Comparison of ENCODE assay signal across 8 cellular contexts in the genomic region with DNA sequence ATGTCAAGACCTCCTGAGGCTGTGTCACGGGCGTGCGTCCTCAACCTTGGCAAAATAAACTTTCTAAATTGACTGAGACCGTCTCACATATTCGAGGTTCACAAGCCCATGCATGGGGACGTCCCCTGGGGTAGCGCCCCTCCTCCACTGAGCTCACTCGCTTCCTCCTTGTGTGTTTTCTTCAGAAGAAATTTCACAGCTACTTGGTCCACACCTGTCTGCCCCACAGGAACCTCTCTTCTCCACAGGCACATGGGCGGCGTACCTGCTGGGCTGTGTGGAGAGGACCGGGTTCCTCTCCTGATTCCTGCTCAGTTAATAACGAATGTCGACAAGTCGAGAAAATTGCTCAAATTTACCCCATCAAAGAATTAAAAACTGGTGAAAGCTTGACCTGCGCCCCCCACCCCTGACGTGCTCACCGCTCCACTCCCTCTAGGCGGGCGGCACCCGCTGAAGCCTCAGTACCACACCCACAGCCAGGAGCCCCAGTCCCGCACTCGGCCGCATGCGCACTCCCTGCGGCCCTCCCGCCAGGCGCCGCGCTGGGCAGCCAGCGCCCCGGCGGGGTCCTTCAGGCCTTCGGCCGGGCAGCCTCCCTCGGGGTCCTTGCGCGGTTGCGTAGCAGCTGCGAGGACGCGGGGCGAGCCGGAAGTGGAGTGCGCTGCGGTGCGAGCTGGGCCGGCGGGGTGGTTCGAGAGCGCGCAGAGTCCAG. TPM values are rescaled to one million over a fixed set of nuclear protein-coding genes. Genes with fewer than 3 reads are reported as not detected.
DNase-seq lines count a peak whose midpoint lies in the region; ATAC-seq and TF ChIP-seq lines count a peak whose summit lies in the region.
"Not testable (repeated sequence)": the region's sequence is repeated elsewhere in the genome, so short reads cannot be mapped to it uniquely, and the experiment has no call there.

Gene RABL2A, plus strand, starts transcription at position 651 of the 715 bp plus-strand sequence. CDS start 1,341 bp downstream, outside the sequence.

- TF ChIP-seq RAD21 in HCT116 (IDR thresholded peaks at IDR 0.05; ENCODE audit: low read depth) = not testable (repeated sequence)

- H3K4me2 ChIP-seq in HCT116 (ENCODE audit: low read length) = peak within 1 kb of the TSS; percentile 66

- not testable (repeated sequence) for H2AFZ ChIP-seq in HCT116 (ENCODE audit: low read depth, low read length, poor library complexity, severe bottlenecking)

- H3K9me3 Mint-ChIP-seq in IgD-negative memory B cell = not testable (repeated sequence)

- not testable (repeated sequence) for TF ChIP-seq POLR2A in HCT116 (IDR thresholded peaks at IDR 0.05; ENCODE audit: borderline replicate concordance, extremely low read depth, insufficient read depth, insufficient read length)

- H3K9ac ChIP-seq in HCT116 (ENCODE audit: low read length) = peak within 1 kb of the TSS; percentile 49
- not testable (repeated sequence) for H3K9ac ChIP-seq in rectal smooth muscle tissue (ENCODE audit: low read length)

- not testable (repeated sequence) for H3K27me3 ChIP-seq in HCT116 (ENCODE audit: insufficient read depth, low read length); rectal smooth muscle tissue (ENCODE audit: control insufficient read depth, insufficient read depth, low read length); thymus (ENCODE audit: control insufficient read depth, insufficient read depth)

- H3K27ac ChIP-seq in HCT116 (ENCODE audit: low read depth, low read length); rectal smooth muscle tissue (ENCODE audit: low read depth, low read length): not testable (repeated sequence)
- peak within 1 kb of the TSS; percentile 31 for H3K27ac ChIP-seq in thymus (ENCODE audit: low read depth)

- not testable (repeated sequence) for H3K9me3 ChIP-seq in HCT116 (ENCODE audit: control insufficient read depth in 1 of 2, insufficient read depth in 1 of 2, low read depth in 1 of 2, low read length in 2 of 2); thymus (ENCODE audit: control insufficient read depth)

- not testable (repeated sequence) for H3K4me1 ChIP-seq in HCT116 (ENCODE audit: control insufficient read depth in 1 of 2, insufficient read depth in 2 of 2, low read length in 2 of 2); rectal smooth muscle tissue (ENCODE audit: control insufficient read depth, insufficient read depth, low read length); thymus (ENCODE audit: control insufficient read depth, insufficient read depth, low read length)

- H3K4me1 Mint-ChIP-seq in IgD-negative memory B cell = peaks cover 5 to 11% (median 10%) of the 10 kb centered on the region in 3 donors

- RAD21 ChIA-PET in HCT116 (lab: Charles Lee; ENCODE audit: low non-redundant PET in 1 of 2, low total read pairs in 2 of 2, uncharacterized antibody in 2 of 2, unreplicated experiment in 2 of 2) = not testable (repeated sequence)

- POLR2A ChIA-PET in HCT116 (lab: Charles Lee) = not testable (repeated sequence)

- H3K4me3 Mint-ChIP-seq in IgD-negative memory B cell = peak within 1 kb of the TSS; percentile 88 to 94 (median 91)

- ATAC-seq in HCT116 = peak; percentile 96

- not testable (repeated sequence) for H3K9me2 ChIP-seq in HCT116 (ENCODE audit: insufficient read depth)

- peak within 1 kb of the TSS; percentile 82 to 95 (median 87) for H3K27ac Mint-ChIP-seq in IgD-negative memory B cell

- DNase-seq in GM10266 (ENCODE audit: extremely low spot score) (peak; percentile 78), HCT116 (ENCODE audit: low read depth, low spot score) (peak; percentile 31), cerebellum (ENCODE audit: low spot score) (peak; percentile 71), iPS-NIHi11 (ENCODE audit: low spot score) (peak; percentile 91)
- DNase-seq in activated CD4-positive, alpha-beta T cell treated with anti-CD3 and anti-CD28 coated beads, Interleukin-2, amount 50 U/mL, for 4 hours = peak; percentile 78

- H3K27me3 Mint-ChIP-seq in IgD-negative memory B cell = not testable (repeated sequence)

- H4K20me1 ChIP-seq in HCT116 (ENCODE audit: insufficient read depth) = not testable (repeated sequence)

- not testable (repeated sequence) for H3K79me2 ChIP-seq in HCT116 (ENCODE audit: insufficient read depth, low read length)

- CTCF ChIA-PET in HCT116 (lab: Charles Lee) = not testable (repeated sequence)

- not testable (repeated sequence) for H3K36me3 ChIP-seq in HCT116 (ENCODE audit: control insufficient read depth in 1 of 2, insufficient read depth in 2 of 2, low read length in 2 of 2); rectal smooth muscle tissue (ENCODE audit: control insufficient read depth, insufficient read depth, low read length); thymus (ENCODE audit: control insufficient read depth, insufficient read depth)

- H3K4me3 ChIP-seq in HCT116 (replicated peaks in 1 of 2; ENCODE audit: low read depth in 1 of 2, low read length in 2 of 2) = peak within 1 kb of the TSS; percentile 48 to 57
- H3K4me3 ChIP-seq in rectal smooth muscle tissue (ENCODE audit: low read length) = peak within 1 kb of the TSS; percentile 66
- H3K4me3 ChIP-seq in thymus (ENCODE audit: low read length) = peak within 1 kb of the TSS; percentile 46

- not testable (repeated sequence) for H3K36me3 Mint-ChIP-seq in IgD-negative memory B cell

- not testable (repeated sequence) for TF ChIP-seq CTCF in GM10266 (IDR thresholded peaks at IDR 0.05; ENCODE audit: control insufficient read depth, insufficient read depth, low read depth, missing control alignments); HCT116 (IDR thresholded peaks at IDR 0.05 in 2 of 3, conservative IDR thresholded peaks at IDR 0.05 in 1 of 3; ENCODE audit: borderline replicate concordance in 1 of 3, insufficient read depth in 1 of 3, low read depth in 2 of 3, low read length in 2 of 3)

- TSS peak; percentile 86 for BruUV-seq in HCT116 (replicated peaks; lab: Mats Ljungman, UMichigan)

- intact Hi-C loops in HCT116 (cut with micrococcal nuclease) = not testable (repeated sequence)

- WGBS in thymus = under 1% methylated on average over 46 of the region's 51 CpGs

TF ChIP-seq in HCT116, 20 proteins besides CTCF, POLR2A, EP300 and RAD21:
- peak; percentile 52 for TF ChIP-seq ELF1 (IDR thresholded peaks at IDR 0.05; ENCODE audit: borderline replicate concordance, low read depth)
- TF ChIP-seq MAX (IDR thresholded peaks at IDR 0.05) = 0 out of 2 replicates have a peak, but pooled peaks have one; percentile 31
- 0 out of 2 replicates have a peak, but pooled peaks have one; percentile 16 for TF ChIP-seq POLR2AphosphoS5 (IDR thresholded peaks at IDR 0.05; ENCODE audit: low read depth, low read length)
- peak; percentile 56; the same call in 1 of the 2 replicates for TF ChIP-seq SIN3A (IDR thresholded peaks at IDR 0.05; ENCODE audit: low read depth)

RNA-seq across cellular contexts. Expression of gene RABL2A, which starts in this region (rescaled TPM):
- total RNA-seq in HCT116 (2021; ENCODE audit: unreplicated experiment) (14.3 TPM), cerebellum (27.6 TPM)
- polyA plus RNA-seq in HCT116 (2012) = 5.1 and 7.6 TPM in 2 replicates
- polyA plus RNA-seq in IgD-negative memory B cell (12.5 TPM), thymus (18.3 TPM)

Comparison
In these comparisons a context has a peak if more than half of its experiments do, and no peak if none do; other contexts are left out.
1. DNase-seq: peak in every context shown above with its lines; median percentile 91 in iPS-NIHi11; 78 in GM10266; 78 in activated CD4-positive, alpha-beta T cell treated with anti-CD3 and anti-CD28 coated beads, Interleukin-2, amount 50 U/mL, for 4 hours; 71 in cerebellum; 31 in HCT116.